Comparison of ENCODE assay signal across 36 cellular contexts in genomic region chr19:34519602-34520001, GRCh38. TPM values are rescaled to one million over a fixed set of nuclear protein-coding genes. Genes with fewer than 3 reads are reported as not detected.
DNase-seq lines count a peak whose midpoint lies in the region; ATAC-seq, FAIRE-seq and TF ChIP-seq lines count a peak whose summit lies in the region.
"Had no signal": no experiment of that assay in that cellular context is flagged by ENCODE, and none has a peak within 500 bp of the region (broad histone marks: within the 10 kb centered on the region; RNA-seq: fewer than 3 reads in every experiment).

No MANE protein-coding gene starts in this region.

- H2AFZ ChIP-seq in HepG2 (ENCODE audit: low read length) (no peak overlapping the region), trophoblast cell (ENCODE audit: insufficient read depth, low read length, poor library complexity) (no peak overlapping the region)

- no peak overlapping the region for H2BK12ac ChIP-seq in trophoblast cell (ENCODE audit: low read length)

- no peak for TF ChIP-seq RAD21 in HepG2 (CRISPR knock-in tag; IDR thresholded peaks at IDR 0.05)

- ATAC-seq in HepG2 (no peak), right lobe of liver (no peak), pancreas (no peak)
- ATAC-seq: A549; CD8-positive, alpha-beta T cell had no signal

- CTCF ChIA-PET in HepG2 (lab: Yijun Ruan, JAX; ENCODE audit: low intra/inter-chr PET ratio, low total read pairs): no interaction called here
- CTCF ChIA-PET in HEK293 (lab: Yijun Ruan, JAX): interaction anchor here (0.6 to 1.5 kb wide), 9 partner anchors 9 to 193 kb away, joined by 3 to 12 read pairs (median 3); no protein-coding TSS in a partner anchor

- H3K79me2 ChIP-seq in HepG2 (ENCODE audit: insufficient read depth, low read length): no peaks in the 10 kb centered on the region
- H3K79me2 ChIP-seq in trophoblast cell (ENCODE audit: control insufficient read depth, insufficient read depth, low read length, poor library complexity): no peaks in the 10 kb centered on the region

- 3% methylated on average over 2 of the region's 2 CpGs for WGBS in HepG2 (ENCODE audit: low lambda C conversion rate)
- WGBS in right lobe of liver (ENCODE audit: insufficient coverage, low coverage, low lambda C conversion rate, missing lambda C conversion rate): 52% methylated on average over 2 of the region's 2 CpGs
- WGBS in esophagus muscularis mucosa: 47% methylated on average over 2 of the region's 2 CpGs
- WGBS in trophoblast cell (ENCODE audit: extremely low coverage, insufficient coverage, insufficient read length): no CpG with 5 or more reads among the region's 2 CpGs
- 38 to 47% methylated on average over 2 of the region's 2 CpGs for WGBS in pancreas, 2 donors

- DNase-seq in HepG2 (ENCODE audit: low spot score) (no peak), right lobe of liver (no peak), esophagus muscularis mucosa (ENCODE audit: extremely low spot score) (peak; percentile 50), trophoblast cell (no peak), NCI-H2081 treated with DMSO at 0.1 percent for 48 hours (lab: John Stamatoyannopoulos, UW) (no peak), glomerular visceral epithelial cell (ENCODE audit: extremely low spot score) (no peak), pancreas (no peak)
- DNase-seq: 8988T; ACHN; AML-193; BE2C; C1 segment of cervical spinal cord; Caco-2; Calu3; CD4-positive, alpha-beta memory T cell; CD4-positive, alpha-beta T cell; CD4-positive, CD25-positive, alpha-beta regulatory T cell; CD8-positive, alpha-beta memory T cell; CD8-positive, alpha-beta T cell; COR-L47; DMS 273 treated with DMSO at 0.1 percent for 48 hours; DMS153; DMS53; DMS79; DMS79 treated with DMSO at 0.1 percent for 48 hours; DND-41; EL had no signal

- H3K9me3 ChIP-seq in HepG2 (ENCODE audit: low read length): no peaks in the 10 kb centered on the region
- H3K9me3 ChIP-seq in right lobe of liver: no peaks in the 10 kb centered on the region
- H3K9me3 ChIP-seq in HEK293 (ENCODE audit: control insufficient read depth, insufficient read depth, low read depth, low read length): peaks cover 5% of the 10 kb centered on the region
- H3K9me3 ChIP-seq in esophagus muscularis mucosa: no peaks in the 10 kb centered on the region
- H3K9me3 ChIP-seq in trophoblast cell (ENCODE audit: insufficient read depth, low read depth, low read length): peaks cover 2% of the 10 kb centered on the region
- H3K9me3 ChIP-seq in pancreas: no peaks in the 10 kb centered on the region
- H3K9me3 ChIP-seq: BE2C; BLaER1; BLaER1 treated with 17β-estradiol and CSF1 and Interleukin-3, amounts not matched to agents 10 nM and 100 nM; Caco-2 had no signal

- in situ Hi-C loops in HepG2 (cut with HindIII; ENCODE audit: extremely low pct_ligation_motif_present, low pct_unique_long_range_greater_than_20kb): no loop called here

- H3K14ac ChIP-seq in trophoblast cell (ENCODE audit: low read length): no peak overlapping the region

- H2BK120ac ChIP-seq in trophoblast cell (ENCODE audit: insufficient read depth, low read length, poor library complexity): no peak overlapping the region

- no peak overlapping the region for H3K4ac ChIP-seq in trophoblast cell (ENCODE audit: low read depth, low read length)

- H4K20me1 ChIP-seq in HepG2 (ENCODE audit: insufficient read depth, low read length): no peaks in the 10 kb centered on the region
- H4K20me1 ChIP-seq: BLaER1; BLaER1 treated with 17β-estradiol and CSF1 and Interleukin-3, amounts not matched to agents 10 nM and 100 nM had no signal

- H3K27ac ChIP-seq in HepG2 (ENCODE audit: extremely low read length, insufficient read depth, low read length) (no peak overlapping the region), right lobe of liver (no peak overlapping the region), HEK293 (ENCODE audit: extremely low read depth, low read depth, low read length) (no peak overlapping the region), esophagus muscularis mucosa (replicated peaks in 1 of 4) (no peak overlapping the region), trophoblast cell (ENCODE audit: low read depth, low read length) (no peak overlapping the region), pancreas (no peak overlapping the region)
- H3K27ac ChIP-seq: 22Rv1; A549; BLaER1; BLaER1 treated with 17β-estradiol and CSF1 and Interleukin-3, amounts not matched to agents 10 nM and 100 nM; C4-2B had no signal

- no peaks in the 10 kb centered on the region for H3K79me1 ChIP-seq in trophoblast cell (ENCODE audit: low read length)

- no TSS peak for BruUV-seq in HepG2 (replicated peaks; lab: Mats Ljungman, UMichigan)

- no peak overlapping the region for H4K8ac ChIP-seq in trophoblast cell (ENCODE audit: low read depth, low read length)

- H3K4me3 ChIP-seq in HepG2 (replicated peaks in 1 of 3; ENCODE audit: insufficient read depth in 1 of 3, low read depth in 2 of 3, low read length in 3 of 3) (no peak overlapping the region), right lobe of liver (no peak overlapping the region), HEK293 (ENCODE audit: low read depth, low read length) (no peak overlapping the region), esophagus muscularis mucosa (no peak overlapping the region), trophoblast cell (ENCODE audit: low read depth, low read length) (no peak overlapping the region), pancreas (no peak overlapping the region)
- H3K4me3 ChIP-seq: A549; BLaER1; BLaER1 treated with 17β-estradiol and CSF1 and Interleukin-3, amounts not matched to agents 10 nM and 100 nM had no signal

- H3K23ac ChIP-seq in trophoblast cell (ENCODE audit: low read length): peak overlapping the region; percentile 27

- H4K12ac ChIP-seq in trophoblast cell (ENCODE audit: low read depth, low read length): no peak overlapping the region

- no peak overlapping the region for H3K18ac ChIP-seq in trophoblast cell (ENCODE audit: low read length)

- FAIRE-seq in HepG2 (lab: Jason Lieb, UNC): no peak
- FAIRE-seq in pancreas (lab: Jason Lieb, UNC): no peak
- FAIRE-seq: A204.1, D721Med had no signal

- H2BK5ac ChIP-seq in trophoblast cell (ENCODE audit: low read depth, low read length, poor library complexity): no peak overlapping the region

- TF ChIP-seq CTCF in HepG2 (CRISPR knock-in tag; IDR thresholded peaks at IDR 0.05) (no peak), right lobe of liver (IDR thresholded peaks at IDR 0.05) (no peak), HEK293 (tag by site-specific recombination; IDR thresholded peaks at IDR 0.05) (no peak), esophagus muscularis mucosa (IDR thresholded peaks at IDR 0.05) (no peak), pancreas (IDR thresholded peaks at IDR 0.05) (no peak)

- no peak overlapping the region for H4K91ac ChIP-seq in trophoblast cell (ENCODE audit: low read depth, low read length)

- POLR2A ChIA-PET in HepG2 (lab: Yijun Ruan, JAX) (no interaction called here), HEK293 (lab: Yijun Ruan, JAX) (no interaction called here)

- H3K27me3 ChIP-seq in HepG2 (ENCODE audit: control insufficient read depth in 1 of 2, insufficient read depth in 2 of 2, low read length in 2 of 2) (peaks cover 0 to 1% of the 10 kb centered on the region in 2 experiments; a peak in 1 of 5 replicates), right lobe of liver (no peaks in the 10 kb centered on the region), esophagus muscularis mucosa (peaks cover 0 to 5% (median 0%) of the 10 kb centered on the region in 4 donors), trophoblast cell (ENCODE audit: insufficient read depth, low read length) (no peaks in the 10 kb centered on the region), pancreas (no peaks in the 10 kb centered on the region)
- H3K27me3 ChIP-seq: BLaER1; BLaER1 treated with 17β-estradiol and CSF1 and Interleukin-3, amounts not matched to agents 10 nM and 100 nM had no signal

- H3K9ac ChIP-seq in HepG2 (ENCODE audit: insufficient read depth, low read depth, low read length): no peak overlapping the region
- H3K9ac ChIP-seq in trophoblast cell (ENCODE audit: low read length): no peak overlapping the region
- H3K9ac ChIP-seq: BLaER1; BLaER1 treated with 17β-estradiol and CSF1 and Interleukin-3, amounts not matched to agents 10 nM and 100 nM had no signal

- H3K4me2 ChIP-seq in HepG2 (ENCODE audit: low read depth, low read length) (no peak overlapping the region), trophoblast cell (ENCODE audit: low read length) (no peak overlapping the region)
- H3K4me2 ChIP-seq: A549; BLaER1; BLaER1 treated with 17β-estradiol and CSF1 and Interleukin-3, amounts not matched to agents 10 nM and 100 nM had no signal

- H3K36me3 ChIP-seq in HepG2 (replicated peaks in 1 of 2; ENCODE audit: control insufficient read depth in 1 of 2, insufficient read depth in 2 of 2, low read length in 2 of 2) (no peaks in the 10 kb centered on the region), right lobe of liver (no peaks in the 10 kb centered on the region), HEK293 (ENCODE audit: control insufficient read depth in 2 of 2, insufficient read depth in 1 of 2, low read length in 2 of 2) (no peaks in the 10 kb centered on the region; a peak in 1 of 3 replicates), esophagus muscularis mucosa (no peaks in the 10 kb centered on the region), trophoblast cell (ENCODE audit: control insufficient read depth in 1 of 2, insufficient read depth in 2 of 2, low read length in 2 of 2) (no peaks in the 10 kb centered on the region), pancreas (no peaks in the 10 kb centered on the region)
- H3K36me3 ChIP-seq: BE2C; BLaER1; BLaER1 treated with 17β-estradiol and CSF1 and Interleukin-3, amounts not matched to agents 10 nM and 100 nM had no signal

- TF ChIP-seq POLR2A in HepG2 (IDR thresholded peaks at IDR 0.05; ENCODE audit: insufficient read depth in 1 of 2, low read depth in 2 of 2, low read length in 2 of 2): no peak
- no peak for TF ChIP-seq POLR2A in right lobe of liver (IDR thresholded peaks at IDR 0.05)
- TF ChIP-seq POLR2A in esophagus muscularis mucosa (IDR thresholded peaks at IDR 0.05; ENCODE audit: low read depth): no peak

- H3K4me1 ChIP-seq in HepG2 (ENCODE audit: insufficient read depth, low read length) (no peaks in the 10 kb centered on the region; the same call in 1 of the 2 replicates), right lobe of liver (no peaks in the 10 kb centered on the region), HEK293 (ENCODE audit: control insufficient read depth, insufficient read depth, low read length) (no peaks in the 10 kb centered on the region), esophagus muscularis mucosa (no peaks in the 10 kb centered on the region), trophoblast cell (ENCODE audit: control insufficient read depth in 1 of 2, insufficient read depth in 2 of 2, low read length in 2 of 2) (no peaks in the 10 kb centered on the region), pancreas (no peaks in the 10 kb centered on the region)
- H3K4me1 ChIP-seq: A549; BE2C; BLaER1; BLaER1 treated with 17β-estradiol and CSF1 and Interleukin-3, amounts not matched to agents 10 nM and 100 nM; Caco-2 had no signal

- no peak for TF ChIP-seq EP300 in HepG2 (IDR thresholded peaks at IDR 0.05; ENCODE audit: low read depth in 2 of 2, low read length in 2 of 2)
- TF ChIP-seq EP300 in HepG2 (CRISPR knock-in tag; IDR thresholded peaks at IDR 0.05; ENCODE audit: borderline replicate concordance): no peak
- TF ChIP-seq EP300 in esophagus muscularis mucosa (IDR thresholded peaks at IDR 0.05): no peak

- no peak overlapping the region for H2AK5ac ChIP-seq in trophoblast cell (ENCODE audit: low read length)

- intact Hi-C loops in HepG2 (cut with micrococcal nuclease; ENCODE audit: unreplicated experiment): no loop called here
- intact Hi-C loops in right lobe of liver (cut with DNase I): no loop called here
- intact Hi-C loops in esophagus muscularis mucosa (cut with DNase I): no loop called here
- intact Hi-C loops in pancreas (cut with DNase I): no loop called here

RNA-seq across cellular contexts. Expression of gene WTIP, which starts 38.0 kb away (rescaled TPM):
- 9.0 and 15.0 TPM in 2 replicates for total RNA-seq in HepG2 (2016; rRNA removed; fragmentation: Illumina TruSeq; extraction: Trizol)
- total RNA-seq in HepG2 (2016; cell fraction: cytosol; rRNA removed; fragmentation: Illumina TruSeq; extraction: Trizol; ENCODE audit: low read depth): 12.3 and 12.5 TPM in 2 replicates
- total RNA-seq in HepG2 (2016; cell fraction: insoluble cytoplasmic fraction; rRNA removed; fragmentation: Illumina TruSeq; extraction: Trizol): 7.6 and 12.6 TPM in 2 replicates
- total RNA-seq in HepG2 (2016; cell fraction: membrane; rRNA removed; fragmentation: Illumina TruSeq; extraction: Trizol): 23.0 and 32.2 TPM in 2 replicates
- 6.1 and 7.1 TPM in 2 replicates for total RNA-seq in HepG2 (2016; cell fraction: nucleus; rRNA removed; fragmentation: Illumina TruSeq; extraction: Trizol)
- 18.1 and 20.9 TPM in 2 replicates for polyA plus RNA-seq in HepG2 (2011; rRNA removed)
- polyA plus RNA-seq in HepG2 (2011; cell fraction: cytosol; rRNA removed): 13.7 and 18.9 TPM in 2 replicates
- polyA plus RNA-seq in HepG2 (2011; cell fraction: nucleus; rRNA removed): 11.0 and 12.4 TPM in 2 replicates
- polyA plus RNA-seq in HepG2 (2012): 6.7 and 12.4 TPM in 2 replicates
- polyA plus RNA-seq in HepG2 (2016; cell fraction: cytosol; fragmentation: Illumina TruSeq; extraction: Trizol; ENCODE audit: low read depth): 9.0 and 11.1 TPM in 2 replicates
- 7.0 and 8.8 TPM in 2 replicates for polyA plus RNA-seq in HepG2 (2016; cell fraction: insoluble cytoplasmic fraction; fragmentation: Illumina TruSeq; extraction: Trizol; ENCODE audit: low read depth)
- 18.0 and 20.4 TPM in 2 replicates for polyA plus RNA-seq in HepG2 (2016; cell fraction: membrane; fragmentation: Illumina TruSeq; extraction: Trizol; ENCODE audit: low read depth)
- 7.5 and 9.5 TPM in 2 replicates for polyA plus RNA-seq in HepG2 (2016; cell fraction: nucleus; fragmentation: Illumina TruSeq; extraction: Trizol; ENCODE audit: insufficient read depth, low read depth)
- 3.6 and 41.2 TPM in 2 replicates for polyA minus RNA-seq in HepG2 (2011; rRNA and poly(A)+ RNA removed; ENCODE audit: low replicate concordance)
- 11.4 and 11.8 TPM in 2 replicates for polyA minus RNA-seq in HepG2 (2011; cell fraction: cytosol; rRNA and poly(A)+ RNA removed)
- polyA minus RNA-seq in HepG2 (2011; cell fraction: nucleus; rRNA and poly(A)+ RNA removed): 2.4 and 5.6 TPM in 2 replicates
- total RNA-seq in right lobe of liver: 1 to 10 TPM in 4 of 6 experiments, under 1 TPM in 2; 0.19 to 1.8 (median 1.3) TPM
- total RNA-seq in esophagus muscularis mucosa: 10 to 100 TPM; 19.1 to 68.0 (median 43.4) TPM
- 10.6 and 11.4 TPM in 2 replicates for polyA plus RNA-seq in trophoblast cell (2013)
- 10 to 100 TPM in 1 of 6 donors, 1 to 10 TPM in 5; 3.4 to 11.3 (median 4.4) TPM for total RNA-seq in pancreas
- 1 to 10 TPM; 3.9 to 4.9 TPM for polyA plus RNA-seq in pancreas
- polyA plus RNA-seq: CD14-positive monocyte; CD4-positive, alpha-beta memory T cell; CD4-positive, CD25-positive, alpha-beta regulatory T cell; CD8-positive, alpha-beta memory T cell had no signal

Comparison
In these comparisons a context has a peak if more than half of its experiments do, and no peak if none do; other contexts are left out.
1. Of the 63 proteins assayed by ChIP-seq in both HepG2 and HEK293: peak only in HepG2: none; only in HEK293: ATF2; in both: none; in neither: 62.